In genomic region chr2:105469781-105470180, GRCh38 we compare ENCODE assay signal across 22 cellular contexts.
A peak's percentile ranks its signal among the peaks of the same experiment; 100 is the strongest.
DNase-seq lines count a peak whose midpoint lies in the region; ATAC-seq, FAIRE-seq and TF ChIP-seq lines count a peak whose summit lies in the region.
"Had no signal": no experiment of that assay in that cellular context is flagged by ENCODE, and none has a peak within 500 bp of the region (broad histone marks: within the 10 kb centered on the region; RNA-seq: fewer than 3 reads in every experiment).

No MANE protein-coding gene starts in this region.

- FAIRE-seq in bronchial epithelial cell (lab: Jason Lieb, UNC), result peak; percentile 81
- FAIRE-seq: A549, GM12891, GM18507 had no signal

- no peaks in the 10 kb centered on the region for H3K79me1 ChIP-seq in mesenchymal stem cell (replicated peaks; ENCODE audit: low read length, poor library complexity, severe bottlenecking)

- intact Hi-C loops in ascending aorta (cut with DNase I) (no loop called here), colonic mucosa (cut with DNase I) (no loop called here)

- H3K9me3 ChIP-seq in Loucy (ENCODE audit: insufficient read depth, low read depth, low read length) (no peaks in the 10 kb centered on the region), mesenchymal stem cell (ENCODE audit: control insufficient read depth, low read length) (no peaks in the 10 kb centered on the region), ascending aorta (no peaks in the 10 kb centered on the region), colonic mucosa (no peaks in the 10 kb centered on the region)
- H3K9me3 ChIP-seq: A549 had no signal

- no peak overlapping the region for H2BK15ac ChIP-seq in mesenchymal stem cell (ENCODE audit: low read depth, poor library complexity, severe bottlenecking)

- H4K8ac ChIP-seq in mesenchymal stem cell (ENCODE audit: low read length), result peak overlapping the region; percentile 29

- no peaks in the 10 kb centered on the region for H3K4me1 Mint-ChIP-seq in stimulated activated memory B cell treated with anti-CD40 and anti-IgM and Interleukin-4, amounts not matched to agents 10 μg/mL and 1 μg/mL and 100 μg/mL, for 72 hours

- peak overlapping the region in 1 of 2 experiments; percentile 54 for H2BK12ac ChIP-seq in mesenchymal stem cell (ENCODE audit: low read length in 2 of 2)

- WGBS in mesenchymal stem cell, result 96% methylated on average over 8 of the region's 8 CpGs

- peak; percentile 38 for ATAC-seq in stimulated activated memory B cell treated with anti-CD40 and anti-IgM and Interleukin-4, amounts not matched to agents 10 μg/mL and 1 μg/mL and 100 μg/mL, for 72 hours
- no peak for ATAC-seq in HG02623 (IDR thresholded peaks at IDR 0.05; ENCODE audit: unreplicated experiment)
- ATAC-seq: A549, HCT116 had no signal

- H3K4me3 ChIP-seq in Loucy (ENCODE audit: low read length, poor library complexity, severe bottlenecking) (peak overlapping the region; percentile 19), bronchial epithelial cell (ENCODE audit: low read depth, low read length) (no peak overlapping the region), mesenchymal stem cell (ENCODE audit: insufficient read depth in 1 of 2, low read depth in 1 of 2, low read length in 2 of 2) (no peak overlapping the region), ascending aorta (no peak overlapping the region), colonic mucosa (no peak overlapping the region)
- H3K4me3 ChIP-seq: A549, GM23338 had no signal

- no peaks in the 10 kb centered on the region for H3K9me3 Mint-ChIP-seq in stimulated activated memory B cell treated with anti-CD40 and anti-IgM and Interleukin-4, amounts not matched to agents 10 μg/mL and 1 μg/mL and 100 μg/mL, for 72 hours
- H3K9me3 Mint-ChIP-seq: GM23338, H9 had no signal

- DNase-seq in bronchial epithelial cell (ENCODE audit: low read depth), result no peak
- no peak for DNase-seq in mesenchymal stem cell
- no peak for DNase-seq in ascending aorta (ENCODE audit: low spot score in 2 of 2)
- no peak for DNase-seq in colonic mucosa
- DNase-seq: 8988T; ACHN; C1 segment of cervical spinal cord; Calu3; CD4-positive, alpha-beta memory T cell; COR-L47; DMS53; DMS79 treated with DMSO at 0.1 percent for 48 hours; GF-D8; H9 had no signal

- H3K9me2 ChIP-seq in Loucy (replicated peaks; ENCODE audit: low read depth, low read length), result no peaks in the 10 kb centered on the region

- H3K4me1 ChIP-seq in Loucy (ENCODE audit: insufficient read depth, low read length, poor library complexity, severe bottlenecking) (peaks cover 70% of the 10 kb centered on the region), mesenchymal stem cell (ENCODE audit: control insufficient read depth, insufficient read depth, low read depth, low read length) (peaks cover 3% of the 10 kb centered on the region), ascending aorta (peaks cover 0 to 3% of the 10 kb centered on the region in 2 donors), colonic mucosa (no peaks in the 10 kb centered on the region)
- H3K4me1 ChIP-seq: A549 had no signal

- H3K4me2 ChIP-seq in Loucy (ENCODE audit: low read depth, low read length, poor library complexity, severe bottlenecking) (peak overlapping the region; percentile 47), mesenchymal stem cell (ENCODE audit: low read length, poor library complexity, severe bottlenecking) (no peak overlapping the region)
- H3K4me2 ChIP-seq: A549, GM23338 had no signal

- H2BK5ac ChIP-seq in mesenchymal stem cell (ENCODE audit: low read depth, low read length, poor library complexity, severe bottlenecking), result no peak overlapping the region

- H3K27ac Mint-ChIP-seq in stimulated activated memory B cell treated with anti-CD40 and anti-IgM and Interleukin-4, amounts not matched to agents 10 μg/mL and 1 μg/mL and 100 μg/mL, for 72 hours, result no peak overlapping the region
- H3K27ac Mint-ChIP-seq: CD4-positive, alpha-beta memory T cell; GM23338; H9 had no signal

- TF ChIP-seq CTCF in Loucy (conservative IDR thresholded peaks at IDR 0.05; ENCODE audit: low read length) (no peak), bronchial epithelial cell (IDR thresholded peaks at IDR 0.05; ENCODE audit: insufficient read depth, low read length, severe bottlenecking) (no peak), ascending aorta (IDR thresholded peaks at IDR 0.05) (no peak), colonic mucosa (IDR thresholded peaks at IDR 0.05) (no peak)

- no peaks in the 10 kb centered on the region for H3K36me3 ChIP-seq in Loucy (ENCODE audit: insufficient read depth, low read length)
- no peaks in the 10 kb centered on the region for H3K36me3 ChIP-seq in bronchial epithelial cell (ENCODE audit: control insufficient read depth, insufficient read depth, low read length)
- H3K36me3 ChIP-seq in mesenchymal stem cell (ENCODE audit: control insufficient read depth in 1 of 2, insufficient read depth in 2 of 2, low read depth in 1 of 2, low read length in 2 of 2), result no peaks in the 10 kb centered on the region
- no peaks in the 10 kb centered on the region for H3K36me3 ChIP-seq in ascending aorta
- no peaks in the 10 kb centered on the region for H3K36me3 ChIP-seq in colonic mucosa

- no peak overlapping the region for H4K91ac ChIP-seq in mesenchymal stem cell (ENCODE audit: low read length)

- H3K36me3 Mint-ChIP-seq in stimulated activated memory B cell treated with anti-CD40 and anti-IgM and Interleukin-4, amounts not matched to agents 10 μg/mL and 1 μg/mL and 100 μg/mL, for 72 hours, result no peaks in the 10 kb centered on the region
- H3K36me3 Mint-ChIP-seq: CD4-positive, alpha-beta memory T cell had no signal

- H3F3A ChIP-seq in Loucy (ENCODE audit: low read depth), result peaks cover 6% of the 10 kb centered on the region; the same call in 1 of the 2 replicates

- H3K4me3 Mint-ChIP-seq in stimulated activated memory B cell treated with anti-CD40 and anti-IgM and Interleukin-4, amounts not matched to agents 10 μg/mL and 1 μg/mL and 100 μg/mL, for 72 hours, result no peak overlapping the region
- H3K4me3 Mint-ChIP-seq: CD4-positive, alpha-beta memory T cell; GM23338; H9 had no signal

- no peak overlapping the region for H2AK5ac ChIP-seq in mesenchymal stem cell (ENCODE audit: low read length, severe bottlenecking)

- no peak overlapping the region for H3K14ac ChIP-seq in mesenchymal stem cell (ENCODE audit: low read length in 2 of 2)

- peaks cover 28% of the 10 kb centered on the region for H3K27me3 Mint-ChIP-seq in stimulated activated memory B cell treated with anti-CD40 and anti-IgM and Interleukin-4, amounts not matched to agents 10 μg/mL and 1 μg/mL and 100 μg/mL, for 72 hours

- no peak overlapping the region for H3K27ac ChIP-seq in mesenchymal stem cell (ENCODE audit: low read length, poor library complexity, severe bottlenecking)
- no peak overlapping the region for H3K27ac ChIP-seq in ascending aorta
- H3K27ac ChIP-seq in colonic mucosa, result no peak overlapping the region
- H3K27ac ChIP-seq: A549 had no signal

- H2AFZ ChIP-seq in Loucy (ENCODE audit: low read length) (0 out of 2 replicates have a peak overlapping the region, but pooled peaks have one; percentile 22), mesenchymal stem cell (ENCODE audit: low read depth, low read length) (no peak overlapping the region)

- no peak overlapping the region for H3K4ac ChIP-seq in mesenchymal stem cell (ENCODE audit: low read depth in 1 of 2, low read length in 2 of 2)

- H3K27me3 ChIP-seq in Loucy (ENCODE audit: insufficient read depth, low read length, poor library complexity, severe bottlenecking), result no peaks in the 10 kb centered on the region
- H3K27me3 ChIP-seq in bronchial epithelial cell (ENCODE audit: control insufficient read depth, insufficient read depth, low read length), result no peaks in the 10 kb centered on the region
- H3K27me3 ChIP-seq in mesenchymal stem cell (ENCODE audit: control insufficient read depth in 1 of 2, insufficient read depth in 1 of 2, low read length in 2 of 2), result peaks cover 0 to 27% of the 10 kb centered on the region in 2 experiments
- no peaks in the 10 kb centered on the region for H3K27me3 ChIP-seq in ascending aorta
- no peaks in the 10 kb centered on the region for H3K27me3 ChIP-seq in colonic mucosa

- H3K9ac ChIP-seq in Loucy (ENCODE audit: low read depth, low read length, poor library complexity, severe bottlenecking), result peak overlapping the region; percentile 53
- no peak overlapping the region for H3K9ac ChIP-seq in mesenchymal stem cell (ENCODE audit: low read length)
- no peak overlapping the region for H3K9ac ChIP-seq in colonic mucosa (ENCODE audit: low read depth in 2 of 2, low read length in 2 of 2)

- H2BK120ac ChIP-seq in mesenchymal stem cell (ENCODE audit: low read depth, low read length), result no peak overlapping the region

- no peak overlapping the region for H3K23ac ChIP-seq in mesenchymal stem cell (ENCODE audit: low read length in 2 of 2)

- H3K79me2 ChIP-seq in Loucy (ENCODE audit: insufficient read depth, low read length), result no peaks in the 10 kb centered on the region

- no peaks in the 10 kb centered on the region for H4K20me1 ChIP-seq in Loucy (ENCODE audit: insufficient read depth, low read length, poor library complexity, severe bottlenecking)

- peak overlapping the region in 1 of 2 experiments; percentile 15 for H3K18ac ChIP-seq in mesenchymal stem cell (ENCODE audit: low read depth in 1 of 2, low read length in 2 of 2)
